Comparison of ENCODE assay signal across 7 cellular contexts in the genomic region with DNA sequence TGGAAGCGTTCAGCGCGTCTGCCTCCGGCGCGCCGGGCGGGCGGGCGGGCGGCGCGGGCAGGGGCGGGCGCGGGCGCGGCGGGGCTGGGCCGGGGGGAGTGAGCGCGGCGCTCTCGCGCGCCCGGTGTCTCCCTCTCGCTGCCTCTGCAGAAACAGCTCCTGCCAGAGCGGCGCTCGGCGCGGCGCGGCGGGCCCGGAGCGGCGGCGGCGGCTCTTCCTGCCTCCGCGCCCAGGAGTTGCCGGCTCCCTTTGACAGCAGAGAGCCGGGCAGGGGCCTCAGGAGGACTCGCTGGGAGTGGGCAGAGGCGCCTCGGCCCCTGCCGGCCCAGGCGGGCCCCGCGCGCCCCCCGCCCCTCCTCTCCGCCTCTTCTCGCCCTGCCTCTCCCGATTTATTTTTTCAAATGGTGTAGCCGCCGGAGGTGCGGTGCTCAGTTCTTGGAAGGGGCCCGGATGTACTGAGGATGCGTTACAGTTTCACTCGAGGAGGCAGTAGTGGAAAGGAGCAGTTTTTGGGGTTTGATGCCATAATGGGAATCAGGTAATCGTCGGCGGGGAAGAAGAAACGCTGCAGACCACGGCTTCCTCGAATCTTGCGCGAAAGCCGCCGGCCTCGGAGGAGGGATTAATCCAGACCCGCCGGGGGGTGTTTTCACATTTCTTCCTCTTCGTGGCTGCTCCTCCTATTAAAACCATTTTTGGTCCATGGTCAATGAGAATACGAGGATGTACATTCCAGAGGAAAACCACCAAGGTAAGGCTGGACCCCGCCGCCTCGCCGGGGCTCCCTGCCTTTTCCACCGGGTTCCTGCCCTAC. TPM values are rescaled to one million over a fixed set of nuclear protein-coding genes. Genes with fewer than 3 reads are reported as not detected.
A peak's percentile ranks its signal among the peaks of the same experiment; 100 is the strongest.
DNase-seq lines count a peak whose midpoint lies in the region; ATAC-seq, FAIRE-seq and TF ChIP-seq lines count a peak whose summit lies in the region.

A gene (plus strand): TSS at position 127 of the 814 bp plus-strand sequence. CDS start 576 bp downstream, at position 703.

- intact Hi-C loops in activated T-helper 1 cell treated with anti-CD3 and anti-CD28 coated beads, Interleukin-12 subunit alpha, Interleukin-12 subunit beta, Interleukin-2, Interleukin-4 antibody, amounts not matched to agents 30 ng/mL and 10 ng/mL and 1 ng/mL, durations not matched to agents 14 hours and 24 hours and 36 hours (cut with micrococcal nuclease) = no loop called here
- intact Hi-C loops in natural killer cell (cut with micrococcal nuclease) = no loop called here
- intact Hi-C loops in upper lobe of right lung (cut with DNase I) = loop anchor here (10.0 kb wide), 1 partner anchor 532 kb away; no protein-coding TSS in a partner anchor

- H3K27ac ChIP-seq in foreskin keratinocyte (no peak within 1 kb of the TSS), upper lobe of right lung (peak within 1 kb of the TSS; percentile 65)

- H3K4me3 Mint-ChIP-seq in activated T-helper 1 cell treated with anti-CD3 and anti-CD28 coated beads, Interleukin-12 subunit alpha, Interleukin-12 subunit beta, Interleukin-2, Interleukin-4 antibody, amounts not matched to agents 30 ng/mL and 10 ng/mL and 1 ng/mL, durations not matched to agents 14 hours and 24 hours and 36 hours = peak within 1 kb of the TSS; percentile 80
- peak within 1 kb of the TSS; percentile 62 for H3K4me3 Mint-ChIP-seq in natural killer cell

- peaks cover 10% of the 10 kb centered on the region for H3K4me1 Mint-ChIP-seq in activated T-helper 1 cell treated with anti-CD3 and anti-CD28 coated beads, Interleukin-12 subunit alpha, Interleukin-12 subunit beta, Interleukin-2, Interleukin-4 antibody, amounts not matched to agents 30 ng/mL and 10 ng/mL and 1 ng/mL, durations not matched to agents 14 hours and 24 hours and 36 hours (ENCODE audit: low read depth)
- peaks cover 0 to 17% of the 10 kb centered on the region in 2 donors for H3K4me1 Mint-ChIP-seq in natural killer cell

- no peak within 1 kb of the TSS for H3K27ac Mint-ChIP-seq in activated T-helper 1 cell treated with anti-CD3 and anti-CD28 coated beads, Interleukin-12 subunit alpha, Interleukin-12 subunit beta, Interleukin-2, Interleukin-4 antibody, amounts not matched to agents 30 ng/mL and 10 ng/mL and 1 ng/mL, durations not matched to agents 14 hours and 24 hours and 36 hours
- H3K27ac Mint-ChIP-seq in natural killer cell = no peak within 1 kb of the TSS

- H3K4me1 ChIP-seq in foreskin keratinocyte (no peaks in the 10 kb centered on the region), upper lobe of right lung (peaks cover 13% of the 10 kb centered on the region)

- no peak for FAIRE-seq in GM19239 (lab: Jason Lieb, UNC)

- H3K4me3 ChIP-seq in upper lobe of right lung = peak within 1 kb of the TSS; percentile 55

- H3K9me3 ChIP-seq in upper lobe of right lung = no peaks in the 10 kb centered on the region

- H3K27me3 Mint-ChIP-seq in activated T-helper 1 cell treated with anti-CD3 and anti-CD28 coated beads, Interleukin-12 subunit alpha, Interleukin-12 subunit beta, Interleukin-2, Interleukin-4 antibody, amounts not matched to agents 30 ng/mL and 10 ng/mL and 1 ng/mL, durations not matched to agents 14 hours and 24 hours and 36 hours (ENCODE audit: insufficient read depth) = peaks cover 82% of the 10 kb centered on the region
- peaks cover 55 to 74% of the 10 kb centered on the region in 2 donors for H3K27me3 Mint-ChIP-seq in natural killer cell (ENCODE audit: low read depth in 2 of 2)

- no peaks in the 10 kb centered on the region for H3K36me3 ChIP-seq in upper lobe of right lung

- H3K27me3 ChIP-seq in foreskin keratinocyte = peaks cover 94% of the 10 kb centered on the region
- H3K27me3 ChIP-seq in upper lobe of right lung = peaks cover 43% of the 10 kb centered on the region

- no peaks in the 10 kb centered on the region for H3K9me3 Mint-ChIP-seq in activated T-helper 1 cell treated with anti-CD3 and anti-CD28 coated beads, Interleukin-12 subunit alpha, Interleukin-12 subunit beta, Interleukin-2, Interleukin-4 antibody, amounts not matched to agents 30 ng/mL and 10 ng/mL and 1 ng/mL, durations not matched to agents 14 hours and 24 hours and 36 hours
- H3K9me3 Mint-ChIP-seq in natural killer cell = no peaks in the 10 kb centered on the region

- peak; percentile 51 for DNase-seq in GM19239 (ENCODE audit: insufficient read length, low spot score)
- peak; percentile 20 for DNase-seq in NCI-H345 treated with DMSO at 0.1 percent for 48 hours (lab: John Stamatoyannopoulos, UW; ENCODE audit: unreplicated experiment)
- DNase-seq in activated T-helper 1 cell treated with anti-CD3 and anti-CD28 coated beads, Interleukin-12 subunit alpha, Interleukin-12 subunit beta, Interleukin-2, Interleukin-4 antibody, amounts not matched to agents 30 ng/mL and 10 ng/mL and 1 ng/mL, durations not matched to agents 14 hours and 24 hours and 36 hours (ENCODE audit: low spot score) = peak; percentile 34
- peak in 1 of 2 donors; percentile 38 for DNase-seq in foreskin keratinocyte
- no peak for DNase-seq in natural killer cell
- DNase-seq in upper lobe of right lung = no peak
- DNase-seq in middle frontal gyrus (ENCODE audit: extremely low spot score, low spot score) = no peak

- peaks cover 1% of the 10 kb centered on the region for H3K36me3 Mint-ChIP-seq in activated T-helper 1 cell treated with anti-CD3 and anti-CD28 coated beads, Interleukin-12 subunit alpha, Interleukin-12 subunit beta, Interleukin-2, Interleukin-4 antibody, amounts not matched to agents 30 ng/mL and 10 ng/mL and 1 ng/mL, durations not matched to agents 14 hours and 24 hours and 36 hours (ENCODE audit: low read depth)
- H3K36me3 Mint-ChIP-seq in natural killer cell = no peaks in the 10 kb centered on the region

- TF ChIP-seq CTCF in foreskin keratinocyte (conservative IDR thresholded peaks at IDR 0.05) (peak; percentile 24), natural killer cell (IDR thresholded peaks at IDR 0.05) (no peak), upper lobe of right lung (IDR thresholded peaks at IDR 0.05) (peak; percentile 22)

- ATAC-seq in foreskin keratinocyte (peak; percentile 67), natural killer cell (peak in 2 of 3 donors; percentile 44 to 69), upper lobe of right lung (peak; percentile 62)

RNA-seq across cellular contexts. Expression of the gene that starts here (rescaled TPM):
- 0.18 and 0.27 TPM in 2 replicates for total RNA-seq in activated T-helper 1 cell treated with anti-CD3 and anti-CD28 coated beads, Interleukin-12 subunit alpha, Interleukin-12 subunit beta, Interleukin-2, Interleukin-4 antibody, amounts not matched to agents 30 ng/mL and 10 ng/mL and 1 ng/mL, durations not matched to agents 14 hours and 24 hours and 36 hours
- total RNA-seq in foreskin keratinocyte (not detected in 2 replicates), natural killer cell (under 1 TPM; 0.07 to 0.35 (median 0.08) TPM), upper lobe of right lung (15.6 TPM)
- polyA plus RNA-seq in foreskin keratinocyte = not detected in 2 replicates

Comparison
In these comparisons a context has a peak if more than half of its experiments do, and no peak if none do; other contexts are left out.
1. RNA of the gene that starts here (total RNA-seq): 15.6 TPM in upper lobe of right lung (single experiment); 0.18 to 0.27 TPM in activated T-helper 1 cell treated with anti-CD3 and anti-CD28 coated beads, Interleukin-12 subunit alpha, Interleukin-12 subunit beta, Interleukin-2, Interleukin-4 antibody, amounts not matched to agents 30 ng/mL and 10 ng/mL and 1 ng/mL, durations not matched to agents 14 hours and 24 hours and 36 hours, 0.07 to 0.35 TPM in natural killer cell and not detected in foreskin keratinocyte; every median in the first group is over 10 times any median in the second.
2. Peak in DNase-seq in activated T-helper 1 cell treated with anti-CD3 and anti-CD28 coated beads, Interleukin-12 subunit alpha, Interleukin-12 subunit beta, Interleukin-2, Interleukin-4 antibody, amounts not matched to agents 30 ng/mL and 10 ng/mL and 1 ng/mL, durations not matched to agents 14 hours and 24 hours and 36 hours; RNA of the gene not detected or under 1 TPM.
3. Peak in ATAC-seq in foreskin keratinocyte; RNA of the gene not detected or under 1 TPM.
4. Peak in ATAC-seq in natural killer cell; RNA of the gene not detected or under 1 TPM.
5. DNase-seq: peak in GM19239 (single experiment) and NCI-H345 treated with DMSO at 0.1 percent for 48 hours (single experiment); none in natural killer cell (single experiment), upper lobe of right lung (single experiment) and middle frontal gyrus (single experiment).
6. Peak in every context shown above with its lines, with median percentiles within 50 percentile points of each other: ATAC-seq.